In genomic region chr11:4891996-4892640, GRCh38 we compare ENCODE assay signal across 14 cellular contexts. TPM values are rescaled to one million over a fixed set of nuclear protein-coding genes. Genes with fewer than 3 reads are reported as not detected.
DNase-seq lines count a peak whose midpoint lies in the region; TF ChIP-seq lines count a peak whose summit lies in the region.
"Had no signal": no experiment of that assay in that cellular context is flagged by ENCODE, and none has a peak within 500 bp of the region (broad histone marks: within the 10 kb centered on the region; RNA-seq: fewer than 3 reads in every experiment).

No MANE protein-coding gene starts in this region.

- peak in 1 of 2 donors; percentile 11 for TF ChIP-seq CTCF in fibroblast of lung (conservative IDR thresholded peaks at IDR 0.05 in 1 of 2, IDR thresholded peaks at IDR 0.05 in 1 of 2; ENCODE audit: low read depth in 1 of 2, low read length in 2 of 2)
- TF ChIP-seq CTCF in retinal pigment epithelial cell (conservative IDR thresholded peaks at IDR 0.05; ENCODE audit: low read depth, low read length): peak; percentile 29
- no peak for TF ChIP-seq CTCF in smooth muscle cell (IDR thresholded peaks at IDR 0.05; ENCODE audit: borderline replicate concordance, insufficient read depth, poor library complexity, severe bottlenecking)

- in situ Hi-C loops in SK-MEL-5 (cut with HindIII; ENCODE audit: low pct_unique_long_range_greater_than_20kb, low sequenced_read_pairs): no loop called here

- H3K27ac ChIP-seq in fibroblast of lung (ENCODE audit: insufficient read depth, low read length) (no peak overlapping the region), smooth muscle cell (ENCODE audit: low read depth) (no peak overlapping the region)
- H3K27ac ChIP-seq: gastroesophageal sphincter had no signal

- H3K9me3 ChIP-seq in fibroblast of lung (ENCODE audit: control insufficient read depth, insufficient read depth, low read depth, low read length): no peaks in the 10 kb centered on the region
- no peaks in the 10 kb centered on the region for H3K9me3 ChIP-seq in smooth muscle cell (replicated peaks; ENCODE audit: low read depth)
- H3K9me3 ChIP-seq: gastroesophageal sphincter had no signal

- H3K27me3 ChIP-seq in fibroblast of lung (ENCODE audit: control insufficient read depth, insufficient read depth, low read length): no peaks in the 10 kb centered on the region
- no peaks in the 10 kb centered on the region for H3K27me3 ChIP-seq in smooth muscle cell (ENCODE audit: low read depth)
- H3K27me3 ChIP-seq: gastroesophageal sphincter had no signal

- DNase-seq in NCI-H2171 treated with DMSO at 0.1 percent for 48 hours (lab: John Stamatoyannopoulos, UW) (peak; percentile 0), NCI-H2171 (lab: John Stamatoyannopoulos, UW) (no peak), SK-MEL-5 (ENCODE audit: low read depth, low spot score) (peak; percentile 8), fibroblast of lung (ENCODE audit: low read depth in 2 of 2) (peak; percentile 86 to 93), retinal pigment epithelial cell (ENCODE audit: low read depth) (peak; percentile 86), smooth muscle cell (lab: John Stamatoyannopoulos, UW; ENCODE audit: unreplicated experiment) (no peak)
- no peak for DNase-seq in activated effector memory CD4-positive, alpha-beta T cell treated with anti-CD3 and anti-CD28 coated beads, Interleukin-2, amount 50 U/mL, for 16 hours
- DNase-seq in activated T-cell treated with anti-CD3 and anti-CD28 coated beads, Interleukin-2, amount 50 U/mL, for 48 hours: no peak
- DNase-seq: activated CD4-positive, alpha-beta memory T cell treated with anti-CD3 and anti-CD28 coated beads, Interleukin-2, amount 10 ng/mL, durations not matched to agents 7 days and 5 days; activated naive CD8-positive, alpha-beta T cell treated with anti-CD3 and anti-CD28 coated beads, Interleukin-2, amount 10 ng/mL, durations not matched to agents 7 days and 5 days; GF-D8; NCI-H2107; Right ventricle myocardium superior had no signal

- H3F3A ChIP-seq in smooth muscle cell (ENCODE audit: low read depth): no peaks in the 10 kb centered on the region

- H3K9ac ChIP-seq in fibroblast of lung (ENCODE audit: insufficient read depth, low read length) (no peak overlapping the region), smooth muscle cell (ENCODE audit: low read depth) (no peak overlapping the region)

- H3K4me1 ChIP-seq in fibroblast of lung (ENCODE audit: control insufficient read depth, extremely low read depth, insufficient read depth, low read length) (peaks cover 4% of the 10 kb centered on the region), smooth muscle cell (ENCODE audit: low read depth) (no peaks in the 10 kb centered on the region)
- H3K4me1 ChIP-seq: gastroesophageal sphincter had no signal

- H3K79me2 ChIP-seq in fibroblast of lung (ENCODE audit: control insufficient read depth, insufficient read depth, low read length) (no peaks in the 10 kb centered on the region), smooth muscle cell (ENCODE audit: low read depth) (no peaks in the 10 kb centered on the region)

- H2AFZ ChIP-seq in fibroblast of lung (ENCODE audit: low read length): no peak overlapping the region
- H2AFZ ChIP-seq in smooth muscle cell (ENCODE audit: low read depth): no peak overlapping the region

- H3K36me3 ChIP-seq in fibroblast of lung (ENCODE audit: control insufficient read depth, insufficient read depth, low read length) (no peaks in the 10 kb centered on the region), smooth muscle cell (ENCODE audit: low read depth) (no peaks in the 10 kb centered on the region)
- H3K36me3 ChIP-seq: gastroesophageal sphincter had no signal

- H3K4me2 ChIP-seq in fibroblast of lung (ENCODE audit: extremely low read depth, insufficient read depth, low read length) (no peak overlapping the region), smooth muscle cell (no peak overlapping the region)

- WGBS in smooth muscle cell (ENCODE audit: low lambda C conversion rate): 90% methylated on average over 1 of the region's 1 CpG

- no peak overlapping the region for H3K4me3 ChIP-seq in fibroblast of lung (replicated peaks in 1 of 4; ENCODE audit: control extremely low read depth in 1 of 4, insufficient read depth in 1 of 4, low read depth in 3 of 4, low read length in 4 of 4)
- H3K4me3 ChIP-seq in retinal pigment epithelial cell (ENCODE audit: low read length): no peak overlapping the region
- H3K4me3 ChIP-seq in smooth muscle cell: no peak overlapping the region
- H3K4me3 ChIP-seq: gastroesophageal sphincter had no signal

- H4K20me1 ChIP-seq in fibroblast of lung (ENCODE audit: control insufficient read depth, extremely low read depth, insufficient read depth, low read length) (no peaks in the 10 kb centered on the region), smooth muscle cell (ENCODE audit: low read depth) (no peaks in the 10 kb centered on the region)

RNA-seq across cellular contexts. Expression of gene OR51T1, which starts 10.4 kb away (rescaled TPM):
- not detected in 2 replicates for total RNA-seq in SK-MEL-5 (2014; rRNA removed; shearing (Covaris generic))
- polyA plus RNA-seq in SK-MEL-5 (2015; cell fraction: cytosol; rRNA removed): not detected in 2 replicates
- polyA plus RNA-seq in SK-MEL-5 (2015; cell fraction: nucleus; rRNA removed): not detected in 2 replicates
- not detected in 2 replicates for total RNA-seq in fibroblast of lung
- not detected in 2 replicates for polyA plus RNA-seq in fibroblast of lung
- not detected in 2 replicates for polyA plus RNA-seq in fibroblast of lung (2012)
- polyA minus RNA-seq in fibroblast of lung (ENCODE audit: low replicate concordance): not detected in 2 replicates
- total RNA-seq in smooth muscle cell: not detected in 2 replicates
- not detected in 2 replicates for polyA plus RNA-seq in smooth muscle cell
- total RNA-seq: activated CD4-positive, alpha-beta memory T cell treated with anti-CD3 and anti-CD28 coated beads, Interleukin-2, amount 10 ng/mL, durations not matched to agents 7 days and 5 days; activated naive CD8-positive, alpha-beta T cell treated with anti-CD3 and anti-CD28 coated beads, Interleukin-2, amount 10 ng/mL, durations not matched to agents 7 days and 5 days; gastroesophageal sphincter; Right ventricle myocardium superior had no signal

RNA-seq across cellular contexts. Expression of gene OR51A7, which starts 11.5 kb away (rescaled TPM):
- not detected in 2 replicates for total RNA-seq in SK-MEL-5 (2014; rRNA removed; shearing (Covaris generic))
- not detected in 2 replicates for polyA plus RNA-seq in SK-MEL-5 (2015; cell fraction: cytosol; rRNA removed)
- not detected in 2 replicates for polyA plus RNA-seq in SK-MEL-5 (2015; cell fraction: nucleus; rRNA removed)
- not detected in 2 replicates for total RNA-seq in fibroblast of lung
- polyA plus RNA-seq in fibroblast of lung: not detected in 2 replicates
- not detected in 2 replicates for polyA plus RNA-seq in fibroblast of lung (2012)
- not detected in 2 replicates for polyA minus RNA-seq in fibroblast of lung (ENCODE audit: low replicate concordance)
- total RNA-seq in smooth muscle cell: not detected in 2 replicates
- not detected in 2 replicates for polyA plus RNA-seq in smooth muscle cell
- total RNA-seq: activated CD4-positive, alpha-beta memory T cell treated with anti-CD3 and anti-CD28 coated beads, Interleukin-2, amount 10 ng/mL, durations not matched to agents 7 days and 5 days; activated naive CD8-positive, alpha-beta T cell treated with anti-CD3 and anti-CD28 coated beads, Interleukin-2, amount 10 ng/mL, durations not matched to agents 7 days and 5 days; gastroesophageal sphincter; Right ventricle myocardium superior had no signal

RNA-seq across cellular contexts. Expression of gene OR51G2, which starts 27.0 kb away (rescaled TPM):
- total RNA-seq in SK-MEL-5 (2014; rRNA removed; shearing (Covaris generic)): not detected in 2 replicates
- polyA plus RNA-seq in SK-MEL-5 (2015; cell fraction: cytosol; rRNA removed): not detected in 2 replicates
- polyA plus RNA-seq in SK-MEL-5 (2015; cell fraction: nucleus; rRNA removed): not detected in 2 replicates
- total RNA-seq in fibroblast of lung (not detected in 2 replicates), smooth muscle cell (not detected in 2 replicates)
- polyA plus RNA-seq in fibroblast of lung (not detected in 2 replicates), smooth muscle cell (not detected in 2 replicates)
- polyA plus RNA-seq in fibroblast of lung (2012): not detected in 2 replicates
- not detected in 2 replicates for polyA minus RNA-seq in fibroblast of lung (ENCODE audit: low replicate concordance)
- total RNA-seq: activated CD4-positive, alpha-beta memory T cell treated with anti-CD3 and anti-CD28 coated beads, Interleukin-2, amount 10 ng/mL, durations not matched to agents 7 days and 5 days; activated naive CD8-positive, alpha-beta T cell treated with anti-CD3 and anti-CD28 coated beads, Interleukin-2, amount 10 ng/mL, durations not matched to agents 7 days and 5 days; gastroesophageal sphincter; Right ventricle myocardium superior had no signal

RNA-seq across cellular contexts. Expression of gene OR51G1, which starts 32.0 kb away (rescaled TPM):
- not detected in 2 replicates for total RNA-seq in SK-MEL-5 (2014; rRNA removed; shearing (Covaris generic))
- polyA plus RNA-seq in SK-MEL-5 (2015; cell fraction: cytosol; rRNA removed): not detected in 2 replicates
- polyA plus RNA-seq in SK-MEL-5 (2015; cell fraction: nucleus; rRNA removed): not detected in 2 replicates
- total RNA-seq in fibroblast of lung: not detected in 2 replicates
- polyA plus RNA-seq in fibroblast of lung: not detected in 2 replicates
- not detected in 2 replicates for polyA plus RNA-seq in fibroblast of lung (2012)
- not detected in 2 replicates for polyA minus RNA-seq in fibroblast of lung (ENCODE audit: low replicate concordance)
- total RNA-seq in smooth muscle cell: not detected in 2 replicates
- not detected in 2 replicates for polyA plus RNA-seq in smooth muscle cell
- total RNA-seq: activated CD4-positive, alpha-beta memory T cell treated with anti-CD3 and anti-CD28 coated beads, Interleukin-2, amount 10 ng/mL, durations not matched to agents 7 days and 5 days; activated naive CD8-positive, alpha-beta T cell treated with anti-CD3 and anti-CD28 coated beads, Interleukin-2, amount 10 ng/mL, durations not matched to agents 7 days and 5 days; gastroesophageal sphincter; Right ventricle myocardium superior had no signal

RNA-seq across cellular contexts. Expression of gene OR51S1, which starts 43.1 kb away (rescaled TPM):
- total RNA-seq in SK-MEL-5 (2014; rRNA removed; shearing (Covaris generic)): not detected in 2 replicates
- not detected in 2 replicates for polyA plus RNA-seq in SK-MEL-5 (2015; cell fraction: cytosol; rRNA removed)
- not detected in 2 replicates for polyA plus RNA-seq in SK-MEL-5 (2015; cell fraction: nucleus; rRNA removed)
- total RNA-seq in fibroblast of lung (not detected in 2 replicates), smooth muscle cell (not detected in 2 replicates)
- polyA plus RNA-seq in fibroblast of lung (not detected in 2 replicates), smooth muscle cell (not detected in 2 replicates)
- polyA plus RNA-seq in fibroblast of lung (2012): not detected in 2 replicates
- not detected in 2 replicates for polyA minus RNA-seq in fibroblast of lung (ENCODE audit: low replicate concordance)
- total RNA-seq: activated CD4-positive, alpha-beta memory T cell treated with anti-CD3 and anti-CD28 coated beads, Interleukin-2, amount 10 ng/mL, durations not matched to agents 7 days and 5 days; activated naive CD8-positive, alpha-beta T cell treated with anti-CD3 and anti-CD28 coated beads, Interleukin-2, amount 10 ng/mL, durations not matched to agents 7 days and 5 days; gastroesophageal sphincter; Right ventricle myocardium superior had no signal

Comparison
In these comparisons a context has a peak if more than half of its experiments do, and no peak if none do; other contexts are left out.
1. DNase-seq: peak in NCI-H2171 treated with DMSO at 0.1 percent for 48 hours (single experiment), SK-MEL-5 (single experiment), fibroblast of lung (2 of 2) and retinal pigment epithelial cell (single experiment); none in NCI-H2171 (single experiment), smooth muscle cell (single experiment), activated effector memory CD4-positive, alpha-beta T cell treated with anti-CD3 and anti-CD28 coated beads, Interleukin-2, amount 50 U/mL, for 16 hours (single experiment) and activated T-cell treated with anti-CD3 and anti-CD28 coated beads, Interleukin-2, amount 50 U/mL, for 48 hours (0 of 2).